10 cellular contexts compared by ENCODE assay signal in the genomic region with DNA sequence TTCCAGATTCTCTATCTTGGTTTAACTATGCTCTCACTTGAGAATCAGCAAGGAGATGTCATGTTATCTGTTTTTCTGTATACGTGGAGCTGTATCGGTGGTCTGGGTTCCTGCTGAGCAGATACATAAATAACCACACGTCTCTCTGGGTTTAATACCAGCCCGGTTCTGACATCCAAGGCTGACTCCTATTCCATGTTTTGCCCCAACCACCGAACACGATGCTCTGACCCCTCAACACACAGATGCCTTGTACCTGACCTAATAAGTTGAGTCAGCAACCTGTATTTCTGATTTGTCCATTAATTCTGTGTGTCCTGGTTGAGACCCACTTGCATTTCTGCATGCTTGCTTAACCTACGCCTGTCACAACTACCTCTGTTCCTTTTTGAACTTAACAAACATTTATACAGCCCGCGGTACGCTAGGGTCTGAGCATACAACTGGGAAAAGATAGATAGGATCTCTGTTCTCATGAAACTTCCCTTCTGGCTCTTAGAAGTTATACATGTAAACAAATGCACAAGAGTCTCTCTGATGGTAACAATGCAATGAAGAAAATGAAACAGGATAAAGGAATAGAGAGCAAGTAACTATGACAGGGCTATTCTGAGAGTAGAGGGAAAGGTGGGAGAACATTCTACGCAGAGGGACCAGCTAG.
A peak's percentile ranks its signal among the peaks of the same experiment; 100 is the strongest.
DNase-seq lines count a peak whose midpoint lies in the region; ATAC-seq and TF ChIP-seq lines count a peak whose summit lies in the region.
"Had no signal": no experiment of that assay in that cellular context is flagged by ENCODE, and none has a peak within 500 bp of the region (broad histone marks: within the 10 kb centered on the region; RNA-seq: fewer than 3 reads in every experiment).

No MANE protein-coding gene starts in this region.

- peaks cover 26% of the 10 kb centered on the region for H3K4me1 Mint-ChIP-seq in activated CD4-positive, alpha-beta T cell treated with anti-CD3 and anti-CD28 coated beads, Interleukin-2, amount 10 ng/mL, durations not matched to agents 24 days and 14 days
- H3K4me1 Mint-ChIP-seq in activated naive CD8-positive, alpha-beta T cell treated with anti-CD3 and anti-CD28 coated beads, Interleukin-2, amount 50 U/mL, for 24 hours, result peaks cover 18% of the 10 kb centered on the region
- H3K4me1 Mint-ChIP-seq in WTC11, result peaks cover under 1% of the 10 kb centered on the region; the same call in 1 of the 2 replicates

- peak overlapping the region in 1 of 2 donors; percentile 19 for H3K4me3 ChIP-seq in tibial artery

- H3K36me3 Mint-ChIP-seq in activated CD4-positive, alpha-beta T cell treated with anti-CD3 and anti-CD28 coated beads, Interleukin-2, amount 10 ng/mL, durations not matched to agents 24 days and 14 days (ENCODE audit: low read depth), result peaks cover 3% of the 10 kb centered on the region
- H3K36me3 Mint-ChIP-seq in activated naive CD8-positive, alpha-beta T cell treated with anti-CD3 and anti-CD28 coated beads, Interleukin-2, amount 50 U/mL, for 24 hours (ENCODE audit: low read depth), result no peaks in the 10 kb centered on the region
- H3K36me3 Mint-ChIP-seq in WTC11, result no peaks in the 10 kb centered on the region

- H3K27ac ChIP-seq in tibial artery, result peak overlapping the region; percentile 58 to 67
- H3K27ac ChIP-seq: neutrophil had no signal

- H3K27ac Mint-ChIP-seq in activated CD4-positive, alpha-beta T cell treated with anti-CD3 and anti-CD28 coated beads, Interleukin-2, amount 10 ng/mL, durations not matched to agents 24 days and 14 days, result peak overlapping the region; percentile 35
- peak overlapping the region; percentile 17 for H3K27ac Mint-ChIP-seq in activated naive CD8-positive, alpha-beta T cell treated with anti-CD3 and anti-CD28 coated beads, Interleukin-2, amount 50 U/mL, for 24 hours
- no peak overlapping the region for H3K27ac Mint-ChIP-seq in WTC11
- H3K27ac Mint-ChIP-seq: H9 had no signal

- ATAC-seq in activated naive CD8-positive, alpha-beta T cell treated with anti-CD3 and anti-CD28 coated beads, Interleukin-2, amount 50 U/mL, for 24 hours, result no peak
- ATAC-seq in left ventricle myocardium superior (peak; percentile 21), GM21423 (IDR thresholded peaks at IDR 0.05; ENCODE audit: unreplicated experiment) (no peak), WTC11 (no peak), HG03439 (IDR thresholded peaks at IDR 0.05; ENCODE audit: unreplicated experiment) (no peak)

- peaks cover 13% of the 10 kb centered on the region for H3K9me3 Mint-ChIP-seq in activated CD4-positive, alpha-beta T cell treated with anti-CD3 and anti-CD28 coated beads, Interleukin-2, amount 10 ng/mL, durations not matched to agents 24 days and 14 days
- H3K9me3 Mint-ChIP-seq in activated naive CD8-positive, alpha-beta T cell treated with anti-CD3 and anti-CD28 coated beads, Interleukin-2, amount 50 U/mL, for 24 hours, result no peaks in the 10 kb centered on the region
- H3K9me3 Mint-ChIP-seq in WTC11, result peaks cover 4% of the 10 kb centered on the region; the same call in 1 of the 2 replicates
- H3K9me3 Mint-ChIP-seq: H9 had no signal

- peak overlapping the region; percentile 51 for H3K4me3 Mint-ChIP-seq in activated CD4-positive, alpha-beta T cell treated with anti-CD3 and anti-CD28 coated beads, Interleukin-2, amount 10 ng/mL, durations not matched to agents 24 days and 14 days
- H3K4me3 Mint-ChIP-seq in activated naive CD8-positive, alpha-beta T cell treated with anti-CD3 and anti-CD28 coated beads, Interleukin-2, amount 50 U/mL, for 24 hours, result no peak overlapping the region
- H3K4me3 Mint-ChIP-seq in WTC11, result no peak overlapping the region
- H3K4me3 Mint-ChIP-seq: H9 had no signal

- CTCF ChIA-PET in WTC11 (lab: Charles Lee), result no interaction called here

- H3K4me1 ChIP-seq in tibial artery, result peaks cover 0 to 17% (median 13%) of the 10 kb centered on the region in 4 donors

- POLR2A ChIA-PET in WTC11 (lab: Charles Lee), result no interaction called here

- no peak for DNase-seq in activated CD4-positive, alpha-beta T cell treated with anti-CD3 and anti-CD28 coated beads, Interleukin-2, amount 10 ng/mL, durations not matched to agents 24 days and 14 days
- DNase-seq in activated CD4-positive, alpha-beta T cell treated with anti-CD3 and anti-CD28 coated beads, Interleukin-2, amount 50 U/mL, for 1 hour, result no peak
- no peak for DNase-seq in activated naive CD8-positive, alpha-beta T cell treated with anti-CD3 and anti-CD28 coated beads, Interleukin-2, amount 50 U/mL, for 24 hours
- DNase-seq in left ventricle myocardium superior (no peak), tibial artery (no peak), WTC11 (ENCODE audit: low spot score) (no peak)
- DNase-seq: H9 had no signal

- no peak for TF ChIP-seq CTCF in tibial artery (IDR thresholded peaks at IDR 0.05)
- TF ChIP-seq CTCF in WTC11 (IDR thresholded peaks at IDR 0.05), result no peak

- no peaks in the 10 kb centered on the region for H3K36me3 ChIP-seq in tibial artery
- H3K36me3 ChIP-seq: neutrophil had no signal

- H3K27me3 ChIP-seq in tibial artery, result no peaks in the 10 kb centered on the region
- H3K27me3 ChIP-seq: neutrophil had no signal

- no peaks in the 10 kb centered on the region for H3K27me3 Mint-ChIP-seq in activated CD4-positive, alpha-beta T cell treated with anti-CD3 and anti-CD28 coated beads, Interleukin-2, amount 10 ng/mL, durations not matched to agents 24 days and 14 days
- no peaks in the 10 kb centered on the region for H3K27me3 Mint-ChIP-seq in activated naive CD8-positive, alpha-beta T cell treated with anti-CD3 and anti-CD28 coated beads, Interleukin-2, amount 50 U/mL, for 24 hours
- H3K27me3 Mint-ChIP-seq in WTC11 (ENCODE audit: low read depth), result no peaks in the 10 kb centered on the region

- intact Hi-C loops in activated CD4-positive, alpha-beta T cell treated with anti-CD3 and anti-CD28 coated beads, Interleukin-2, amount 10 ng/mL, durations not matched to agents 24 days and 14 days (cut with micrococcal nuclease), result loop anchor here (1.0 to 2.0 kb wide), 2 partner anchors 52 to 55 kb away; no protein-coding TSS in a partner anchor
- intact Hi-C loops in left ventricle myocardium superior (cut with micrococcal nuclease) (no loop called here), tibial artery (cut with DNase I; ENCODE audit: low total_unique reads) (no loop called here)

- H3K9me3 ChIP-seq in tibial artery, result no peaks in the 10 kb centered on the region
- H3K9me3 ChIP-seq: neutrophil had no signal

TF ChIP-seq in WTC11, 78 proteins besides CTCF, POLR2A, EP300 and RAD21 (continues in another document):
- TF ChIP-seq ZBTB21 (CRISPR knock-in tag; IDR thresholded peaks at IDR 0.05; ENCODE audit: borderline replicate concordance) (no peak), NFYB (CRISPR knock-in tag; conservative IDR thresholded peaks at IDR 0.05; ENCODE audit: low read depth) (no peak), JUN (CRISPR knock-in tag; IDR thresholded peaks at IDR 0.05) (no peak), ZNF138 (CRISPR knock-in tag; conservative IDR thresholded peaks at IDR 0.05) (no peak), NFE2L1 (CRISPR knock-in tag; IDR thresholded peaks at IDR 0.05) (no peak), SMAD4 (CRISPR knock-in tag; IDR thresholded peaks at IDR 0.05) (no peak)
- TF ChIP-seq, protein P1, sequence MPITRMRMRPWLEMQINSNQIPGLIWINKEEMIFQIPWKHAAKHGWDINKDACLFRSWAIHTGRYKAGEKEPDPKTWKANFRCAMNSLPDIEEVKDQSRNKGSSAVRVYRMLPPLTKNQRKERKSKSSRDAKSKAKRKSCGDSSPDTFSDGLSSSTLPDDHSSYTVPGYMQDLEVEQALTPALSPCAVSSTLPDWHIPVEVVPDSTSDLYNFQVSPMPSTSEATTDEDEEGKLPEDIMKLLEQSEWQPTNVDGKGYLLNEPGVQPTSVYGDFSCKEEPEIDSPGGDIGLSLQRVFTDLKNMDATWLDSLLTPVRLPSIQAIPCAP (CRISPR knock-in tag; IDR thresholded peaks at IDR 0.05), result no peak
- TF ChIP-seq, protein P2, sequence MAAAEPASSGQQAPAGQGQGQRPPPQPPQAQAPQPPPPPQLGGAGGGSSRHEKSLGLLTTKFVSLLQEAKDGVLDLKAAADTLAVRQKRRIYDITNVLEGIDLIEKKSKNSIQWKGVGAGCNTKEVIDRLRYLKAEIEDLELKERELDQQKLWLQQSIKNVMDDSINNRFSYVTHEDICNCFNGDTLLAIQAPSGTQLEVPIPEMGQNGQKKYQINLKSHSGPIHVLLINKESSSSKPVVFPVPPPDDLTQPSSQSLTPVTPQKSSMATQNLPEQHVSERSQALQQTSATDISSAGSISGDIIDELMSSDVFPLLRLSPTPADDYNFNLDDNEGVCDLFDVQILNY (CRISPR knock-in tag; IDR thresholded peaks at IDR 0.05), result no peak
- TF ChIP-seq, protein P3, sequence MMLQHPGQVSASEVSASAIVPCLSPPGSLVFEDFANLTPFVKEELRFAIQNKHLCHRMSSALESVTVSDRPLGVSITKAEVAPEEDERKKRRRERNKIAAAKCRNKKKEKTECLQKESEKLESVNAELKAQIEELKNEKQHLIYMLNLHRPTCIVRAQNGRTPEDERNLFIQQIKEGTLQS (CRISPR knock-in tag; conservative IDR thresholded peaks at IDR 0.05), result no peak
- TF ChIP-seq, protein P4, sequence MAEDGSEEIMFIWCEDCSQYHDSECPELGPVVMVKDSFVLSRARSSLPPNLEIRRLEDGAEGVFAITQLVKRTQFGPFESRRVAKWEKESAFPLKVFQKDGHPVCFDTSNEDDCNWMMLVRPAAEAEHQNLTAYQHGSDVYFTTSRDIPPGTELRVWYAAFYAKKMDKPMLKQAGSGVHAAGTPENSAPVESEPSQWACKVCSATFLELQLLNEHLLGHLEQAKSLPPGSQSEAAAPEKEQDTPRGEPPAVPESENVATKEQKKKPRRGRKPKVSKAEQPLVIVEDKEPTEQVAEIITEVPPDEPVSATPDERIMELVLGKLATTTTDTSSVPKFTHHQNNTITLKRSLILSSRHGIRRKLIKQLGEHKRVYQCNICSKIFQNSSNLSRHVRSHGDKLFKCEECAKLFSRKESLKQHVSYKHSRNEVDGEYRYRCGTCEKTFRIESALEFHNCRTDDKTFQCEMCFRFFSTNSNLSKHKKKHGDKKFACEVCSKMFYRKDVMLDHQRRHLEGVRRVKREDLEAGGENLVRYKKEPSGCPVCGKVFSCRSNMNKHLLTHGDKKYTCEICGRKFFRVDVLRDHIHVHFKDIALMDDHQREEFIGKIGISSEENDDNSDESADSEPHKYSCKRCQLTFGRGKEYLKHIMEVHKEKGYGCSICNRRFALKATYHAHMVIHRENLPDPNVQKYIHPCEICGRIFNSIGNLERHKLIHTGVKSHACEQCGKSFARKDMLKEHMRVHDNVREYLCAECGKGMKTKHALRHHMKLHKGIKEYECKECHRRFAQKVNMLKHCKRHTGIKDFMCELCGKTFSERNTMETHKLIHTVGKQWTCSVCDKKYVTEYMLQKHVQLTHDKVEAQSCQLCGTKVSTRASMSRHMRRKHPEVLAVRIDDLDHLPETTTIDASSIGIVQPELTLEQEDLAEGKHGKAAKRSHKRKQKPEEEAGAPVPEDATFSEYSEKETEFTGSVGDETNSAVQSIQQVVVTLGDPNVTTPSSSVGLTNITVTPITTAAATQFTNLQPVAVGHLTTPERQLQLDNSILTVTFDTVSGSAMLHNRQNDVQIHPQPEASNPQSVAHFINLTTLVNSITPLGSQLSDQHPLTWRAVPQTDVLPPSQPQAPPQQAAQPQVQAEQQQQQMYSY (CRISPR knock-in tag; IDR thresholded peaks at IDR 0.05), result no peak
